ENCODE assay signal across 22 cellular contexts in genomic region chr9:119451426-119451825, GRCh38.
"Had no signal": no experiment of that assay in that cellular context is flagged by ENCODE, and none has a peak within 500 bp of the region (broad histone marks: within the 10 kb centered on the region; RNA-seq: fewer than 3 reads in every experiment).

No MANE protein-coding gene starts in this region.

- H3K9me3 ChIP-seq: ascending aorta had no signal

- H3K27me3 ChIP-seq: ascending aorta, cardiac muscle cell, SJCRH30 had no signal

- H3K4me1 ChIP-seq: ascending aorta, SJCRH30 had no signal

- H3K4me3 ChIP-seq: ascending aorta, cardiac muscle cell, SJCRH30, SK-N-MC had no signal

- H3K27ac ChIP-seq: ascending aorta, cardiac muscle cell, KMS-11, SJCRH30, SK-N-MC had no signal

- H3K36me3 ChIP-seq: ascending aorta, cardiac muscle cell, SJCRH30 had no signal

- DNase-seq: activated CD4-positive, alpha-beta T cell treated with anti-CD3 and anti-CD28 coated beads for 36 hours; activated CD4-positive, alpha-beta T cell treated with anti-CD3 and anti-CD28 coated beads, Interleukin-2, amount 10 ng/mL, durations not matched to agents 7 days and 5 days; activated CD4-positive, alpha-beta T cell treated with anti-CD3 and anti-CD28 coated beads, Interleukin-2, amount 50 U/mL, for 48 hours; activated CD8-positive, alpha-beta T cell treated with anti-CD3 and anti-CD28 coated beads, Interleukin-2, amount 10 ng/mL, durations not matched to agents 7 days and 5 days; activated gamma-delta T cell; activated naive CD4-positive, alpha-beta T cell treated with Interleukin-2 at 50 U/mL for 16 hours; activated naive CD8-positive, alpha-beta T cell treated with anti-CD3 and anti-CD28 coated beads, Interleukin-2, amount 10 ng/mL, durations not matched to agents 7 days and 5 days; activated T-cell treated with anti-CD3 and anti-CD28 coated beads, Interleukin-2, amount 50 U/mL, for 24 hours; amygdala; NCI-H1105; NCI-H1417 treated with DMSO at 0.1 percent for 48 hours; NCI-H187; NCI-H2029 treated with DMSO at 0.1 percent for 48 hours; NCI-H2107; NCI-H226; NCI-H446 treated with DMSO at 0.1 percent for 48 hours; SHP77; SJCRH30 had no signal
